9 cellular contexts compared by ENCODE assay signal in the genomic region with DNA sequence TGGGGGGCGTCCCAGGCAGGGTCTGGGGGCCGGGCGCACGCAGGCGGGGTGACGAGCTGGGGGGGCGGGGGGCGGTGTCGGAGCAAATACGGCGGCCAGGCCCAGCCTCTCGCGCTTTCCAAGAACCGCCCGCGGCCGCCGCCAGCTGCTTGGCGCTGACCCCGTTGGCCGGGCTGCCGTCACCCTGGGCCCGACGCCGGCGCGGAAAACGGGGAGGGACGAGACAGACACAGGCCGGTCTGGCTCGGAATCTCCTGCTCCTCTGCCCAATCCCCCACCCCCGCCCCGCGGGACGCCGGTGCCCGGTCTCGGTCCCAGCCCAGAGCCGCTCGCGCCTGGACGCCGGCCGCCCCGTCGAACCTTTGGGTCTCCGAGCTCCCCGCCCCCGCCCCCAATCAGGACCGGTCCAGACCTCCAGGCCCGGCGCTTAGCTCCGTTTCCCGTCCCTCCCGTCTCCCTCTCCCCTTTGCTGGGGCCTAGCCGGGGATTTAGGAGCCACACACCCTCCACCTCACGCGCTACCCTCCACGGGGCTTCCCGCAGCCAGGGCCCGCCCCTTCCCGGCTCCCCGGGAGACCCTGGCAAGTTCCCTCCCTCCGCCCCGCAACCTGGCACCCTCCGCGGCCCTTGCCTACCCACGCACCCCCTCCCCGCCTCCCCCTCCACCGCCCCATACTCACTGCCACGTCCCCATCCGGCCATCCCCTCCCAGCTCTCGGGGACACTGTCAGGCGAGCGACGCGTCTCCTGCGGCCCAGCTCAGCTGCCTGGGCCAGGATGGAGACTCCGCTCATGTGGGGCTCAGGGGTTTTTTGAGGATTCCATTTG. TPM values are rescaled to one million over a fixed set of nuclear protein-coding genes. Genes with fewer than 3 reads are reported as not detected.
DNase-seq lines count a peak whose midpoint lies in the region; ATAC-seq and TF ChIP-seq lines count a peak whose summit lies in the region.
"Had no signal": no experiment of that assay in that cellular context is flagged by ENCODE, and none has a peak within 500 bp of the region (broad histone marks: within the 10 kb centered on the region; RNA-seq: fewer than 3 reads in every experiment).

No MANE protein-coding gene starts in this region.

- no peaks in the 10 kb centered on the region for H3K9me3 ChIP-seq in CD8-positive, alpha-beta T cell (ENCODE audit: low read length)
- no peaks in the 10 kb centered on the region for H3K9me3 ChIP-seq in Peyer's patch

- H3K4me3 Mint-ChIP-seq in CD8-positive, alpha-beta T cell = peak overlapping the region; percentile 78
- peak overlapping the region; percentile 39 for H3K4me3 Mint-ChIP-seq in natural killer cell treated with Interleukin-12 subunit alpha and Interleukin-12 subunit beta and Interleukin-15 and Interleukin-18, amount 100 ng/mL, for 72 hours

- POLR2A ChIA-PET in CD8-positive, alpha-beta T cell (lab: Charles Lee) = interaction anchor here (1.1 to 4.1 kb wide), 3 partner anchors 14 to 97 kb away, joined by 3 to 112 read pairs (median 5); a partner anchor contains a TSS

- CTCF ChIA-PET in CD8-positive, alpha-beta T cell (lab: Charles Lee) = interaction anchor here (1.2 to 2.8 kb wide), 2 partner anchors 16 to 47 kb away, joined by 3 to 9 read pairs; a partner anchor contains a TSS

- peak overlapping the region; percentile 20 for H3K27ac ChIP-seq in CD8-positive, alpha-beta T cell (ENCODE audit: low read depth, low read length)
- peak overlapping the region; percentile 82 to 91 (median 84) for H3K27ac ChIP-seq in Peyer's patch

- intact Hi-C loops in CD8-positive, alpha-beta T cell (cut with DNase I, micrococcal nuclease) = loop anchor here (2.0 to 5.0 kb wide), 3 partner anchors 16 to 276 kb away; a partner anchor contains a TSS

- no peaks in the 10 kb centered on the region for H3K27me3 ChIP-seq in CD8-positive, alpha-beta T cell (ENCODE audit: insufficient read depth, low read length)
- peaks cover 0 to 17% of the 10 kb centered on the region in 2 donors for H3K27me3 ChIP-seq in Peyer's patch

- ATAC-seq in CD8-positive, alpha-beta T cell = no peak
- ATAC-seq in natural killer cell treated with Interleukin-12 subunit alpha and Interleukin-12 subunit beta and Interleukin-15 and Interleukin-18, amount 100 ng/mL, for 72 hours = peak; percentile 3 to 8
- ATAC-seq in GM18870 (IDR thresholded peaks at IDR 0.05; ENCODE audit: unreplicated experiment) = no peak
- no peak for ATAC-seq in GM18867 (IDR thresholded peaks at IDR 0.05; ENCODE audit: unreplicated experiment)
- ATAC-seq: Panc1 had no signal

- no peaks in the 10 kb centered on the region for H3K27me3 Mint-ChIP-seq in CD8-positive, alpha-beta T cell (ENCODE audit: low read depth)
- no peaks in the 10 kb centered on the region for H3K27me3 Mint-ChIP-seq in natural killer cell treated with Interleukin-12 subunit alpha and Interleukin-12 subunit beta and Interleukin-15 and Interleukin-18, amount 100 ng/mL, for 72 hours

- no peak for TF ChIP-seq POLR2A in Peyer's patch (IDR thresholded peaks at IDR 0.05)

- H3K27ac Mint-ChIP-seq in CD8-positive, alpha-beta T cell = peak overlapping the region; percentile 82
- H3K27ac Mint-ChIP-seq in natural killer cell treated with Interleukin-12 subunit alpha and Interleukin-12 subunit beta and Interleukin-15 and Interleukin-18, amount 100 ng/mL, for 72 hours = no peak overlapping the region

- peak overlapping the region; percentile 45 for H3K4me3 ChIP-seq in CD8-positive, alpha-beta T cell (ENCODE audit: low read depth, low read length)
- peak overlapping the region; percentile 41 to 56 (median 51) for H3K4me3 ChIP-seq in Peyer's patch

- peaks cover 6% of the 10 kb centered on the region for H3K4me1 Mint-ChIP-seq in CD8-positive, alpha-beta T cell (ENCODE audit: low read depth)
- peaks cover 7 to 10% of the 10 kb centered on the region in 2 donors for H3K4me1 Mint-ChIP-seq in natural killer cell treated with Interleukin-12 subunit alpha and Interleukin-12 subunit beta and Interleukin-15 and Interleukin-18, amount 100 ng/mL, for 72 hours (ENCODE audit: low read depth in 2 of 2)

- H3K36me3 ChIP-seq in CD8-positive, alpha-beta T cell (ENCODE audit: insufficient read depth, low read length) = no peaks in the 10 kb centered on the region
- peaks cover 0 to 13% (median 0%) of the 10 kb centered on the region in 3 donors for H3K36me3 ChIP-seq in Peyer's patch

- H3K36me3 Mint-ChIP-seq in CD8-positive, alpha-beta T cell = peaks cover under 1% of the 10 kb centered on the region
- H3K36me3 Mint-ChIP-seq in natural killer cell treated with Interleukin-12 subunit alpha and Interleukin-12 subunit beta and Interleukin-15 and Interleukin-18, amount 100 ng/mL, for 72 hours = no peaks in the 10 kb centered on the region

- peak in 4 of 7 experiments; percentile 38 to 66 (median 48) for DNase-seq in CD8-positive, alpha-beta T cell
- DNase-seq in Peyer's patch (peak in 1 of 3 donors; percentile 61), fibroblast of peridontal ligament (ENCODE audit: extremely low read depth) (peak; percentile 23), RKO (ENCODE audit: low spot score) (no peak), NCI-H345 treated with DMSO at 0.1 percent for 48 hours (lab: John Stamatoyannopoulos, UW; ENCODE audit: unreplicated experiment) (no peak)
- DNase-seq in natural killer cell treated with Interleukin-12 subunit alpha and Interleukin-12 subunit beta and Interleukin-15 and Interleukin-18, amount 100 ng/mL, for 72 hours (ENCODE audit: low spot score) = no peak

- H3K9me3 Mint-ChIP-seq in CD8-positive, alpha-beta T cell = no peaks in the 10 kb centered on the region
- H3K9me3 Mint-ChIP-seq in natural killer cell treated with Interleukin-12 subunit alpha and Interleukin-12 subunit beta and Interleukin-15 and Interleukin-18, amount 100 ng/mL, for 72 hours = no peaks in the 10 kb centered on the region

- TF ChIP-seq CTCF in CD8-positive, alpha-beta T cell (IDR thresholded peaks at IDR 0.05) = no peak
- no peak for TF ChIP-seq CTCF in Peyer's patch (IDR thresholded peaks at IDR 0.05)

- H3K4me1 ChIP-seq in CD8-positive, alpha-beta T cell (ENCODE audit: insufficient read depth, low read length) = peaks cover 11% of the 10 kb centered on the region
- H3K4me1 ChIP-seq in Peyer's patch = peaks cover 3 to 34% (median 18%) of the 10 kb centered on the region in 4 donors

RNA-seq across cellular contexts. Expression of a gene that starts 0.8 kb away (rescaled TPM):
- total RNA-seq in CD8-positive, alpha-beta T cell = 10 to 100 TPM; 11.9 to 12.3 TPM
- 1 to 10 TPM; 1.8 to 5.9 (median 4.1) TPM for total RNA-seq in Peyer's patch
- total RNA-seq in natural killer cell treated with Interleukin-12 subunit alpha and Interleukin-12 subunit beta and Interleukin-15 and Interleukin-18, amount 100 ng/mL, for 72 hours = 1 to 10 TPM; 4.9 to 6.1 TPM

RNA-seq across cellular contexts. Expression of a gene that starts 15.9 kb away (rescaled TPM):
- total RNA-seq in CD8-positive, alpha-beta T cell = 10 to 100 TPM; 57.0 to 57.3 TPM
- 100 to 1,000 TPM in 3 of 4 donors, 10 to 100 TPM in 1; 68.3 to 162 (median 113) TPM for total RNA-seq in Peyer's patch
- 10 to 100 TPM; 29.3 to 43.5 TPM for total RNA-seq in natural killer cell treated with Interleukin-12 subunit alpha and Interleukin-12 subunit beta and Interleukin-15 and Interleukin-18, amount 100 ng/mL, for 72 hours

RNA-seq across cellular contexts. Expression of a gene that starts 27.6 kb away (rescaled TPM):
- total RNA-seq in CD8-positive, alpha-beta T cell = 10 to 100 TPM; 64.0 to 64.7 TPM
- total RNA-seq in Peyer's patch = 100 to 1,000 TPM in 1 of 4 donors, 10 to 100 TPM in 3; 25.7 to 124 (median 40.9) TPM
- total RNA-seq in natural killer cell treated with Interleukin-12 subunit alpha and Interleukin-12 subunit beta and Interleukin-15 and Interleukin-18, amount 100 ng/mL, for 72 hours = 10 to 100 TPM; 37.2 to 51.7 TPM

RNA-seq across cellular contexts. Expression of a gene that starts 31.2 kb away (rescaled TPM):
- 1 to 10 TPM; 1.1 to 1.6 TPM for total RNA-seq in CD8-positive, alpha-beta T cell
- 1 to 10 TPM; 4.1 to 6.9 (median 5.7) TPM for total RNA-seq in Peyer's patch
- 1 to 10 TPM in 1 of 2 donors, under 1 TPM in 1; 0.81 to 2.4 TPM for total RNA-seq in natural killer cell treated with Interleukin-12 subunit alpha and Interleukin-12 subunit beta and Interleukin-15 and Interleukin-18, amount 100 ng/mL, for 72 hours

RNA-seq across cellular contexts. Expression of a gene that starts 56.5 kb away (rescaled TPM):
- total RNA-seq in CD8-positive, alpha-beta T cell = 10 to 100 TPM; 86.8 to 87.9 TPM
- 100 to 1,000 TPM; 146 to 182 (median 163) TPM for total RNA-seq in Peyer's patch
- 100 to 1,000 TPM in 1 of 2 donors, 10 to 100 TPM in 1; 97.6 to 146 TPM for total RNA-seq in natural killer cell treated with Interleukin-12 subunit alpha and Interleukin-12 subunit beta and Interleukin-15 and Interleukin-18, amount 100 ng/mL, for 72 hours

Comparison
In these comparisons a context has a peak if more than half of its experiments do, and no peak if none do; other contexts are left out.
1. ATAC-seq: peak in natural killer cell treated with Interleukin-12 subunit alpha and Interleukin-12 subunit beta and Interleukin-15 and Interleukin-18, amount 100 ng/mL, for 72 hours (2 of 2); none in CD8-positive, alpha-beta T cell (single experiment), GM18870 (single experiment) and GM18867 (single experiment).
2. DNase-seq: peak in CD8-positive, alpha-beta T cell (4 of 7) and fibroblast of peridontal ligament (single experiment); none in natural killer cell treated with Interleukin-12 subunit alpha and Interleukin-12 subunit beta and Interleukin-15 and Interleukin-18, amount 100 ng/mL, for 72 hours (single experiment), RKO (single experiment) and NCI-H345 treated with DMSO at 0.1 percent for 48 hours (single experiment).